ENCODE assay signal across 20 cellular contexts in genomic region chr5:1333986-1334385, GRCh38. TPM values are rescaled to one million over a fixed set of nuclear protein-coding genes. Genes with fewer than 3 reads are reported as not detected.
DNase-seq lines count a peak whose midpoint lies in the region; ATAC-seq, FAIRE-seq and TF ChIP-seq lines count a peak whose summit lies in the region.
"Had no signal": no experiment of that assay in that cellular context is flagged by ENCODE, and none has a peak within 500 bp of the region (broad histone marks: within the 10 kb centered on the region; RNA-seq: fewer than 3 reads in every experiment).

No MANE protein-coding gene starts in this region.

- H4K8ac ChIP-seq in IMR-90 (ENCODE audit: low read depth in 2 of 2, low read length in 2 of 2), result no peak overlapping the region

- H4K20me1 ChIP-seq in IMR-90 (ENCODE audit: insufficient read depth, low read length) (peaks cover 6% of the 10 kb centered on the region; the same call in 1 of the 2 replicates), K562 (replicated peaks; ENCODE audit: control insufficient read depth, insufficient read depth, low read length) (peaks cover 28% of the 10 kb centered on the region), osteoblast (ENCODE audit: insufficient read depth, low read length) (peaks cover 16% of the 10 kb centered on the region)

- 95% methylated on average over 4 of the region's 14 CpGs; no CpG with 5 or more reads in 1 of the 2 experiments for WGBS in IMR-90 (ENCODE audit: extremely low coverage in 2 of 2, insufficient read length in 1 of 2), 2 experiments
- WGBS in K562 (ENCODE audit: insufficient coverage, low coverage, missing lambda C conversion rate), result 96% methylated on average over 14 of the region's 14 CpGs

- peaks cover 80 to 90% of the 10 kb centered on the region in 2 donors for H3K36me3 Mint-ChIP-seq in CD14-positive monocyte
- H3K36me3 Mint-ChIP-seq in activated T-helper 1 cell treated with anti-CD3 and anti-CD28 coated beads, Interleukin-12 subunit alpha, Interleukin-12 subunit beta, Interleukin-2, Interleukin-4 antibody, amounts not matched to agents 30 ng/mL and 10 ng/mL and 1 ng/mL, durations not matched to agents 14 hours and 24 hours and 36 hours (ENCODE audit: low read depth), result peaks cover 31% of the 10 kb centered on the region

- peaks cover 0 to 3% (median 0%) of the 10 kb centered on the region in 3 donors for H3K27me3 Mint-ChIP-seq in CD14-positive monocyte (ENCODE audit: low read depth in 3 of 3)
- H3K27me3 Mint-ChIP-seq in activated T-helper 1 cell treated with anti-CD3 and anti-CD28 coated beads, Interleukin-12 subunit alpha, Interleukin-12 subunit beta, Interleukin-2, Interleukin-4 antibody, amounts not matched to agents 30 ng/mL and 10 ng/mL and 1 ng/mL, durations not matched to agents 14 hours and 24 hours and 36 hours (ENCODE audit: insufficient read depth), result no peaks in the 10 kb centered on the region
- H3K27me3 Mint-ChIP-seq: CD4-positive, alpha-beta memory T cell had no signal

- no peaks in the 10 kb centered on the region for H3K9me1 ChIP-seq in IMR-90 (ENCODE audit: insufficient read depth, low read length)
- no peaks in the 10 kb centered on the region for H3K9me1 ChIP-seq in K562 (ENCODE audit: control insufficient read depth, insufficient read depth, low read length)

- H2BK120ac ChIP-seq in IMR-90 (ENCODE audit: low read depth, low read length), result no peak overlapping the region

- no peak overlapping the region for H4K91ac ChIP-seq in IMR-90 (ENCODE audit: insufficient read depth, low read depth, low read length)

- TF ChIP-seq POLR2A in IMR-90 (IDR thresholded peaks at IDR 0.05; ENCODE audit: low read depth, low read length), result no peak
- no peak for TF ChIP-seq POLR2A in K562 (conservative IDR thresholded peaks at IDR 0.05)

- H3K4ac ChIP-seq in IMR-90 (ENCODE audit: low read depth, low read length), result no peak overlapping the region

- POLR2A ChIA-PET in IMR-90 (lab: Charles Lee; ENCODE audit: unreplicated experiment), result no interaction called here
- POLR2A ChIA-PET in K562 (lab: Yijun Ruan, JAX), result interaction anchor here (3.0 kb wide), 1 partner anchor 9 kb away, joined by 19 read pairs; no protein-coding TSS in a partner anchor

- H3K9me3 ChIP-seq in IMR-90 (ENCODE audit: control insufficient read depth, insufficient read depth, low read length) (peaks cover under 1% of the 10 kb centered on the region), K562 (replicated peaks; ENCODE audit: control insufficient read depth, insufficient read depth, low read depth, low read length) (no peaks in the 10 kb centered on the region), osteoblast (ENCODE audit: low read depth, low read length) (no peaks in the 10 kb centered on the region)

- H3K9me3 Mint-ChIP-seq in CD14-positive monocyte, result no peaks in the 10 kb centered on the region
- H3K9me3 Mint-ChIP-seq in activated T-helper 1 cell treated with anti-CD3 and anti-CD28 coated beads, Interleukin-12 subunit alpha, Interleukin-12 subunit beta, Interleukin-2, Interleukin-4 antibody, amounts not matched to agents 30 ng/mL and 10 ng/mL and 1 ng/mL, durations not matched to agents 14 hours and 24 hours and 36 hours, result no peaks in the 10 kb centered on the region
- H3K9me3 Mint-ChIP-seq: CD4-positive, alpha-beta memory T cell; GM23338 had no signal

- H2BK20ac ChIP-seq in IMR-90 (ENCODE audit: low read depth, low read length), result no peak overlapping the region

- dilution Hi-C loops in IMR-90 (cut with HindIII; ENCODE audit: low sequenced_read_pairs, unreplicated experiment), result no loop called here

- H3K4me3 Mint-ChIP-seq in CD14-positive monocyte, result no peak overlapping the region
- no peak overlapping the region for H3K4me3 Mint-ChIP-seq in activated T-helper 1 cell treated with anti-CD3 and anti-CD28 coated beads, Interleukin-12 subunit alpha, Interleukin-12 subunit beta, Interleukin-2, Interleukin-4 antibody, amounts not matched to agents 30 ng/mL and 10 ng/mL and 1 ng/mL, durations not matched to agents 14 hours and 24 hours and 36 hours
- H3K4me3 Mint-ChIP-seq: CD4-positive, alpha-beta memory T cell; GM23338; HFFc6 had no signal

- intact Hi-C loops in CD14-positive monocyte (cut with micrococcal nuclease), result loop anchor here in 1 of 2 donors (1.0 kb wide), 1 partner anchor 26 kb away; no protein-coding TSS in a partner anchor
- intact Hi-C loops in IMR-90 (cut with micrococcal nuclease), result no loop called here
- intact Hi-C loops in K562 (cut with micrococcal nuclease), result no loop called here
- intact Hi-C loops in activated T-helper 1 cell treated with anti-CD3 and anti-CD28 coated beads, Interleukin-12 subunit alpha, Interleukin-12 subunit beta, Interleukin-2, Interleukin-4 antibody, amounts not matched to agents 30 ng/mL and 10 ng/mL and 1 ng/mL, durations not matched to agents 14 hours and 24 hours and 36 hours (cut with micrococcal nuclease), result no loop called here

- FAIRE-seq in K562 (lab: Jason Lieb, UNC), result no peak

- no peak overlapping the region for H3K18ac ChIP-seq in IMR-90 (ENCODE audit: low read depth, low read length)

- in situ Hi-C loops in IMR-90 (cut with MboI; ENCODE audit: low sequenced_read_pairs), result no loop called here
- in situ Hi-C loops in K562 (cut with MboI), result no loop called here
- in situ Hi-C loops in G401 (cut with HindIII; ENCODE audit: low sequenced_read_pairs), result no loop called here

- no peak for TF ChIP-seq EP300 in K562 (IDR thresholded peaks at IDR 0.05; ENCODE audit: low read length)

- DNase-seq in CD14-positive monocyte (ENCODE audit: low spot score), result peak; percentile 6
- DNase-seq in IMR-90, result no peak
- no peak for DNase-seq in K562 (ENCODE audit: extremely low read depth in 1 of 4, low spot score in 3 of 4)
- DNase-seq in osteoblast (ENCODE audit: insufficient read length, low spot score, missing footprints), result peak; percentile 47
- no peak for DNase-seq in activated T-helper 1 cell treated with anti-CD3 and anti-CD28 coated beads, Interleukin-12 subunit alpha, Interleukin-12 subunit beta, Interleukin-2, Interleukin-4 antibody, amounts not matched to agents 30 ng/mL and 10 ng/mL and 1 ng/mL, durations not matched to agents 14 hours and 24 hours and 36 hours (ENCODE audit: low spot score)
- DNase-seq in activated naive CD4-positive, alpha-beta T cell (lab: John Stamatoyannopoulos, UW), result no peak
- no peak for DNase-seq in activated CD4-positive, CD25-positive, alpha-beta regulatory T cell (lab: John Stamatoyannopoulos, UW)
- no peak for DNase-seq in G401 (ENCODE audit: low spot score)
- DNase-seq: AML-193; CD4-positive, alpha-beta memory T cell; DMS153; DMS79; GF-D8; H7; HFFc6 had no signal

- no peak overlapping the region for H2BK5ac ChIP-seq in IMR-90 (ENCODE audit: low read depth, low read length, poor library complexity, severe bottlenecking)

- peak overlapping the region; percentile 28 for H2AK9ac ChIP-seq in IMR-90 (replicated peaks; ENCODE audit: low read depth, low read length, poor library complexity)

- no peak overlapping the region for H3K56ac ChIP-seq in IMR-90 (ENCODE audit: extremely low read depth, insufficient read depth, low read length)

- H3K36me3 ChIP-seq in IMR-90 (ENCODE audit: control insufficient read depth, insufficient read depth, low read length), result peaks cover 79% of the 10 kb centered on the region
- peaks cover 94% of the 10 kb centered on the region for H3K36me3 ChIP-seq in K562 (ENCODE audit: control insufficient read depth, insufficient read depth, low read length)
- peaks cover 56% of the 10 kb centered on the region for H3K36me3 ChIP-seq in osteoblast (ENCODE audit: insufficient read depth, low read length)

- H3K79me1 ChIP-seq in IMR-90 (ENCODE audit: low read depth in 1 of 2, low read length in 2 of 2), result peaks cover 13 to 15% of the 10 kb centered on the region in 2 experiments; a peak in 3 of 4 replicates

- H3K9ac ChIP-seq in IMR-90 (ENCODE audit: low read depth, low read length), result no peak overlapping the region
- no peak overlapping the region for H3K9ac ChIP-seq in K562 (ENCODE audit: insufficient read depth in 1 of 2, low read depth in 2 of 2, low read length in 2 of 2)

- H3K4me2 ChIP-seq in IMR-90 (ENCODE audit: low read depth, low read length), result no peak overlapping the region
- no peak overlapping the region for H3K4me2 ChIP-seq in K562 (ENCODE audit: insufficient read depth, low read length)
- no peak overlapping the region for H3K4me2 ChIP-seq in osteoblast (ENCODE audit: insufficient read depth, low read length)
- H3K4me2 ChIP-seq: A549, GM23338 had no signal

- BruUV-seq in IMR-90 (replicated peaks; lab: Mats Ljungman, UMichigan), result no TSS peak
- no TSS peak for BruUV-seq in K562 (replicated peaks; lab: Mats Ljungman, UMichigan)

- no peak overlapping the region for H3K4me3 ChIP-seq in IMR-90 (ENCODE audit: insufficient read depth, low read depth, low read length)
- H3K4me3 ChIP-seq in K562, result no peak overlapping the region
- H3K4me3 ChIP-seq in osteoblast (ENCODE audit: insufficient read depth, low read length), result no peak overlapping the region
- H3K4me3 ChIP-seq: A549, GM23338 had no signal

- H3K27me3 ChIP-seq in IMR-90 (ENCODE audit: control insufficient read depth, insufficient read depth, low read length), result no peaks in the 10 kb centered on the region
- no peaks in the 10 kb centered on the region for H3K27me3 ChIP-seq in K562 (ENCODE audit: control insufficient read depth in 2 of 2, insufficient read depth in 2 of 2, low read length in 2 of 2)
- no peaks in the 10 kb centered on the region for H3K27me3 ChIP-seq in osteoblast (ENCODE audit: insufficient read depth, low read length)

- no peak for TF ChIP-seq RAD21 in IMR-90 (IDR thresholded peaks at IDR 0.05; ENCODE audit: low read length)
- TF ChIP-seq RAD21 in K562 (CRISPR knock-in tag; conservative IDR thresholded peaks at IDR 0.05 in 1 of 2, IDR thresholded peaks at IDR 0.05 in 1 of 2), result no peak

- no peak overlapping the region for H2AK5ac ChIP-seq in IMR-90 (ENCODE audit: low read depth, low read length)

- no peak overlapping the region for H3K23ac ChIP-seq in IMR-90 (ENCODE audit: low read depth, low read length)

- H3K27ac ChIP-seq in IMR-90 (ENCODE audit: insufficient read depth, low read length), result no peak overlapping the region
- H3K27ac ChIP-seq in K562 (ENCODE audit: extremely low read depth, low read depth, low read length), result no peak overlapping the region
- H3K27ac ChIP-seq in osteoblast (ENCODE audit: low read depth, low read length), result no peak overlapping the region
- H3K27ac ChIP-seq: A549, C4-2B had no signal

- no peak overlapping the region for H4K5ac ChIP-seq in IMR-90 (ENCODE audit: low read depth, low read length)

- ATAC-seq in IMR-90 (ENCODE audit: low read depth) (no peak), K562 (no peak)
- ATAC-seq: A549, GM23338, HCT116 had no signal

- H2AFZ ChIP-seq in IMR-90 (replicated peaks; ENCODE audit: low read length, poor library complexity), result no peak overlapping the region
- H2AFZ ChIP-seq in K562 (ENCODE audit: low read depth, low read length), result no peak overlapping the region
- no peak overlapping the region for H2AFZ ChIP-seq in osteoblast (ENCODE audit: low read length)
- H2AFZ ChIP-seq: GM23338 had no signal

- peaks cover 6% of the 10 kb centered on the region; the same call in 1 of the 3 replicates for H3K79me2 ChIP-seq in K562 (ENCODE audit: control insufficient read depth, insufficient read depth, low read length)
- H3K79me2 ChIP-seq in osteoblast (ENCODE audit: insufficient read depth, low read length), result no peaks in the 10 kb centered on the region

- H3K27ac Mint-ChIP-seq in CD14-positive monocyte, result peak overlapping the region in 1 of 7 donors; percentile 21
- no peak overlapping the region for H3K27ac Mint-ChIP-seq in activated T-helper 1 cell treated with anti-CD3 and anti-CD28 coated beads, Interleukin-12 subunit alpha, Interleukin-12 subunit beta, Interleukin-2, Interleukin-4 antibody, amounts not matched to agents 30 ng/mL and 10 ng/mL and 1 ng/mL, durations not matched to agents 14 hours and 24 hours and 36 hours
- H3K27ac Mint-ChIP-seq: GM23338, HFFc6 had no signal

- no peaks in the 10 kb centered on the region for H3K4me1 Mint-ChIP-seq in CD14-positive monocyte
- H3K4me1 Mint-ChIP-seq in activated T-helper 1 cell treated with anti-CD3 and anti-CD28 coated beads, Interleukin-12 subunit alpha, Interleukin-12 subunit beta, Interleukin-2, Interleukin-4 antibody, amounts not matched to agents 30 ng/mL and 10 ng/mL and 1 ng/mL, durations not matched to agents 14 hours and 24 hours and 36 hours (ENCODE audit: low read depth), result no peaks in the 10 kb centered on the region
- H3K4me1 Mint-ChIP-seq: GM23338 had no signal

- H3K4me1 ChIP-seq in IMR-90 (ENCODE audit: control insufficient read depth, insufficient read depth, low read length), result no peaks in the 10 kb centered on the region
- peaks cover 0 to 25% of the 10 kb centered on the region in 2 experiments; a peak in 2 of 5 replicates for H3K4me1 ChIP-seq in K562 (replicated peaks in 1 of 2; ENCODE audit: control insufficient read depth in 2 of 2, insufficient read depth in 2 of 2, low read length in 2 of 2)
- no peaks in the 10 kb centered on the region for H3K4me1 ChIP-seq in osteoblast (ENCODE audit: insufficient read depth, low read length)

- no peak overlapping the region for H2BK15ac ChIP-seq in IMR-90 (ENCODE audit: low read depth, low read length)

- CTCF ChIA-PET in IMR-90 (lab: Yijun Ruan, JAX) (no interaction called here), K562 (lab: Yijun Ruan, JAX; ENCODE audit: low intra/inter-chr PET ratio) (no interaction called here)

- H3K14ac ChIP-seq in IMR-90 (replicated peaks; ENCODE audit: low read depth, low read length), result no peak overlapping the region

- TF ChIP-seq CTCF in CD14-positive monocyte (IDR thresholded peaks at IDR 0.05), result no peak
- TF ChIP-seq CTCF in IMR-90 (conservative IDR thresholded peaks at IDR 0.05; ENCODE audit: low read depth, low read length), result no peak
- no peak for TF ChIP-seq CTCF in K562 (IDR thresholded peaks at IDR 0.05 in 2 of 3, conservative IDR thresholded peaks at IDR 0.05 in 1 of 3; ENCODE audit: insufficient read depth in 2 of 3, low read depth in 1 of 3, low read length in 3 of 3)
- no peak for TF ChIP-seq CTCF in osteoblast (IDR thresholded peaks at IDR 0.05; ENCODE audit: extremely low read depth, low read depth, low read length)

RNA-seq across cellular contexts. Expression of gene CLPTM1L, which starts 10.9 kb away (rescaled TPM):
- 10 to 100 TPM; 14.1 to 35.0 TPM for polyA plus RNA-seq in CD14-positive monocyte
- total RNA-seq in IMR-90 (2012; rRNA removed), result 101 and 137 TPM in 2 replicates
- 110 and 114 TPM in 2 replicates for polyA plus RNA-seq in IMR-90 (2012; rRNA removed)
- polyA plus RNA-seq in IMR-90 (2012; cell fraction: cytosol; rRNA removed), result 96.9 and 126 TPM in 2 replicates
- 124 and 132 TPM in 2 replicates for polyA plus RNA-seq in IMR-90 (2012; cell fraction: nucleus; rRNA removed; ENCODE audit: low replicate concordance)
- 215 and 519 TPM in 2 replicates for total RNA-seq in K562 (2011; cell fraction: chromatin; rRNA removed; ENCODE audit: low replicate concordance)
- total RNA-seq in K562 (2011; cell fraction: nucleolus; rRNA removed), result 574 and 584 TPM in 2 replicates
- total RNA-seq in K562 (2011; cell fraction: nucleoplasm; rRNA removed), result 409 and 456 TPM in 2 replicates
- 217 and 249 TPM in 2 replicates for total RNA-seq in K562 (2014; rRNA removed)
- total RNA-seq in K562 (2014; rRNA removed; fragmentation: Illumina TruSeq; extraction: Trizol), result 132 and 136 TPM in 2 replicates
- 177 and 179 TPM in 2 replicates for total RNA-seq in K562 (2015; rRNA removed; fragmentation: Illumina TruSeq; extraction: Trizol)
- total RNA-seq in K562 (2021), result 145 and 152 TPM in 2 replicates
- polyA plus RNA-seq in K562 (2011; rRNA removed), result 130 and 184 TPM in 2 replicates
- polyA plus RNA-seq in K562 (2011; cell fraction: cytosol; rRNA removed), result 150 and 221 TPM in 2 replicates
- 196 and 245 TPM in 2 replicates for polyA plus RNA-seq in K562 (2011; cell fraction: nucleus; rRNA removed)
- polyA plus RNA-seq in K562 (2012), result 110 and 155 TPM in 2 replicates
- polyA plus RNA-seq in K562 (2014; fragmentation: Illumina TruSeq; extraction: Trizol), result 198 and 213 TPM in 2 replicates
- polyA plus RNA-seq in K562 (2014; fragmentation: Nextera tagmentation; extraction: Ambion mirVana), result 10 to 100 TPM in 1 of 2 experiments, 1 to 10 TPM in 1; 3.5 to 14.1 TPM
- polyA plus RNA-seq in K562 (2014; rRNA removed), result 180 and 181 TPM in 2 replicates
- polyA minus RNA-seq in K562 (2011; rRNA and poly(A)+ RNA removed), result 112 and 228 TPM in 2 replicates
- polyA minus RNA-seq in K562 (2011; cell fraction: cytosol; rRNA and poly(A)+ RNA removed), result 74.7 and 93.6 TPM in 2 replicates
- polyA minus RNA-seq in K562 (2011; cell fraction: nucleus; rRNA and poly(A)+ RNA removed), result 73.0 and 82.1 TPM in 2 replicates
- 134 and 139 TPM in 2 replicates for total RNA-seq in osteoblast
- 132 and 133 TPM in 2 replicates for total RNA-seq in activated T-helper 1 cell treated with anti-CD3 and anti-CD28 coated beads, Interleukin-12 subunit alpha, Interleukin-12 subunit beta, Interleukin-2, Interleukin-4 antibody, amounts not matched to agents 30 ng/mL and 10 ng/mL and 1 ng/mL, durations not matched to agents 14 hours and 24 hours and 36 hours
- 177 and 229 TPM in 2 replicates for total RNA-seq in G401 (2014; rRNA removed; shearing (Covaris generic))

RNA-seq across cellular contexts. Expression of gene TERT, which starts 39.1 kb away (rescaled TPM):
- polyA plus RNA-seq in CD14-positive monocyte (not detected), IMR-90 (2012; rRNA removed) (not detected in 2 replicates), K562 (2011; rRNA removed) (1.4 and 2.7 TPM in 2 replicates), K562 (2014; fragmentation: Illumina TruSeq; extraction: Trizol) (0.48 and 1.00 TPM in 2 replicates), K562 (2014; fragmentation: Nextera tagmentation; extraction: Ambion mirVana) (under 1 TPM in 1 of 2 experiments, not detected in 1; 0.08 TPM), K562 (2014; rRNA removed) (2.2 and 4.5 TPM in 2 replicates)
- total RNA-seq in IMR-90 (2012; rRNA removed) (not detected in 2 replicates), K562 (2014; rRNA removed) (1.7 and 2.5 TPM in 2 replicates), K562 (2014; rRNA removed; fragmentation: Illumina TruSeq; extraction: Trizol) (0.41 and 0.44 TPM in 2 replicates), K562 (2015; rRNA removed; fragmentation: Illumina TruSeq; extraction: Trizol) (0.54 and 0.83 TPM in 2 replicates), K562 (2021) (3.3 and 3.4 TPM in 2 replicates), osteoblast (not detected in 2 replicates)
- not detected in 2 replicates for polyA plus RNA-seq in IMR-90 (2012; cell fraction: cytosol; rRNA removed)
- 0.02 TPM in 1 of 2 replicates, not detected in the other for polyA plus RNA-seq in IMR-90 (2012; cell fraction: nucleus; rRNA removed; ENCODE audit: low replicate concordance)
- total RNA-seq in K562 (2011; cell fraction: chromatin; rRNA removed; ENCODE audit: low replicate concordance), result 14.2 and 54.7 TPM in 2 replicates
- 26.1 and 26.7 TPM in 2 replicates for total RNA-seq in K562 (2011; cell fraction: nucleolus; rRNA removed)
- total RNA-seq in K562 (2011; cell fraction: nucleoplasm; rRNA removed), result 10.8 and 13.8 TPM in 2 replicates
- 1.3 and 3.8 TPM in 2 replicates for polyA plus RNA-seq in K562 (2011; cell fraction: cytosol; rRNA removed)
- polyA plus RNA-seq in K562 (2011; cell fraction: nucleus; rRNA removed), result 15.4 and 32.7 TPM in 2 replicates
- polyA plus RNA-seq in K562 (2012), result 1.0 and 1.5 TPM in 2 replicates
- polyA minus RNA-seq in K562 (2011; rRNA and poly(A)+ RNA removed), result 0.69 and 1.6 TPM in 2 replicates
- polyA minus RNA-seq in K562 (2011; cell fraction: cytosol; rRNA and poly(A)+ RNA removed), result 1.7 and 5.3 TPM in 2 replicates
- 8.1 and 11.4 TPM in 2 replicates for polyA minus RNA-seq in K562 (2011; cell fraction: nucleus; rRNA and poly(A)+ RNA removed)
- 12.3 and 12.5 TPM in 2 replicates for total RNA-seq in activated T-helper 1 cell treated with anti-CD3 and anti-CD28 coated beads, Interleukin-12 subunit alpha, Interleukin-12 subunit beta, Interleukin-2, Interleukin-4 antibody, amounts not matched to agents 30 ng/mL and 10 ng/mL and 1 ng/mL, durations not matched to agents 14 hours and 24 hours and 36 hours
- total RNA-seq in G401 (2014; rRNA removed; shearing (Covaris generic)), result 0.85 and 1.5 TPM in 2 replicates
- total RNA-seq: CD4-positive, alpha-beta memory T cell had no signal
- polyA plus RNA-seq: BJ had no signal

Comparison
In these comparisons a context has a peak if more than half of its experiments do, and no peak if none do; other contexts are left out.
1. DNase-seq: peak in CD14-positive monocyte (single experiment) and osteoblast (single experiment); none in IMR-90 (single experiment), K562 (0 of 4), activated T-helper 1 cell treated with anti-CD3 and anti-CD28 coated beads, Interleukin-12 subunit alpha, Interleukin-12 subunit beta, Interleukin-2, Interleukin-4 antibody, amounts not matched to agents 30 ng/mL and 10 ng/mL and 1 ng/mL, durations not matched to agents 14 hours and 24 hours and 36 hours (single experiment), activated naive CD4-positive, alpha-beta T cell (0 of 4), activated CD4-positive, CD25-positive, alpha-beta regulatory T cell (0 of 4) and G401 (single experiment).